8 cellular contexts compared by ENCODE assay signal in genomic region chr6:3258720-3259490, GRCh38. TPM values are rescaled to one million over a fixed set of nuclear protein-coding genes. Genes with fewer than 3 reads are reported as not detected.
DNase-seq lines count a peak whose midpoint lies in the region; ATAC-seq, FAIRE-seq and TF ChIP-seq lines count a peak whose summit lies in the region.

A gene with protein sequence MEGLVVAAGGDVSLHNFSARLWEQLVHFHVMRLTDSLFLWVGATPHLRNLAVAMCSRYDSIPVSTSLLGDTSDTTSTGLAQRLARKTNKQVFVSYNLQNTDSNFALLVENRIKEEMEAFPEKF (plus strand): TSS chr6:3258947. CDS start chr6:3259023, 76 bp downstream.

- intact Hi-C loops in right cardiac atrium (cut with DNase I), result loop anchor here in 1 of 4 donors (10.0 kb wide), 1 partner anchor 134 kb away; no protein-coding TSS in a partner anchor

- H3K4me1 Mint-ChIP-seq in T-helper 2 cell treated with Interferon-gamma antibody and Interleukin-4, amounts not matched to agents 5 μg/mL and 100 μg/mL, for 36 hours (ENCODE audit: low read depth), result peaks cover 29% of the 10 kb centered on the region

- peak; percentile 93 for FAIRE-seq in urothelium cell line (lab: Jason Lieb, UNC)

- H3K27ac Mint-ChIP-seq in T-helper 2 cell treated with Interferon-gamma antibody and Interleukin-4, amounts not matched to agents 5 μg/mL and 100 μg/mL, for 36 hours, result peak within 1 kb of the TSS; percentile 93

- DNase-seq in NCI-H1930 (lab: John Stamatoyannopoulos, UW), result peak; percentile 72 to 85
- peak; percentile 92 for DNase-seq in T-helper 2 cell treated with Interferon-gamma antibody and Interleukin-4, amounts not matched to agents 5 μg/mL and 100 μg/mL, for 36 hours (ENCODE audit: low spot score)
- peak; percentile 25 to 95 (median 89) for DNase-seq in anterior cingulate cortex (lab: John Stamatoyannopoulos, UW)
- DNase-seq in right cardiac atrium, result peak; percentile 96 to 99 (median 98)
- DNase-seq in putamen (ENCODE audit: low spot score), result peak; percentile 89
- DNase-seq in urothelium cell line (ENCODE audit: low spot score), result peak; percentile 95

- ATAC-seq in GM18505 (IDR thresholded peaks at IDR 0.05; ENCODE audit: unreplicated experiment), result peak; percentile 75
- ATAC-seq in HG02943 (IDR thresholded peaks at IDR 0.05; ENCODE audit: low read depth, unreplicated experiment), result peak; percentile 72
- ATAC-seq in right cardiac atrium, result peak; percentile 97

- H3K9me3 Mint-ChIP-seq in T-helper 2 cell treated with Interferon-gamma antibody and Interleukin-4, amounts not matched to agents 5 μg/mL and 100 μg/mL, for 36 hours, result peaks cover 5% of the 10 kb centered on the region

- H3K27ac ChIP-seq in right cardiac atrium (ENCODE audit: low read length), result peak within 1 kb of the TSS; percentile 6

- peak within 1 kb of the TSS; percentile 90 for H3K4me3 ChIP-seq in right cardiac atrium (ENCODE audit: low read length)

- H3K4me1 ChIP-seq in right cardiac atrium (ENCODE audit: control insufficient read depth, insufficient read depth, low read length), result no peaks in the 10 kb centered on the region

- H3K27me3 Mint-ChIP-seq in T-helper 2 cell treated with Interferon-gamma antibody and Interleukin-4, amounts not matched to agents 5 μg/mL and 100 μg/mL, for 36 hours (ENCODE audit: low read depth), result peaks cover 21% of the 10 kb centered on the region

- no peaks in the 10 kb centered on the region for H3K27me3 ChIP-seq in right cardiac atrium (ENCODE audit: control insufficient read depth, insufficient read depth)

- peaks cover 11% of the 10 kb centered on the region for H3K36me3 Mint-ChIP-seq in T-helper 2 cell treated with Interferon-gamma antibody and Interleukin-4, amounts not matched to agents 5 μg/mL and 100 μg/mL, for 36 hours (ENCODE audit: low read depth)

- H3K4me3 Mint-ChIP-seq in T-helper 2 cell treated with Interferon-gamma antibody and Interleukin-4, amounts not matched to agents 5 μg/mL and 100 μg/mL, for 36 hours, result peak within 1 kb of the TSS; percentile 98

- under 1% methylated on average over 80 of the region's 80 CpGs for WGBS in right cardiac atrium

- no peaks in the 10 kb centered on the region for H3K9me3 ChIP-seq in right cardiac atrium (ENCODE audit: control insufficient read depth, low read length)

- TF ChIP-seq POLR2A in GM18505 (IDR thresholded peaks at IDR 0.05; ENCODE audit: borderline replicate concordance, extremely low read depth, insufficient read depth, insufficient read length), result peak; percentile 62

RNA-seq across cellular contexts. Expression of the gene that starts here (rescaled TPM):
- total RNA-seq in right cardiac atrium, result 10 to 100 TPM in 2 of 4 donors, 1 to 10 TPM in 2; 7.9 to 10.7 (median 9.9) TPM
- 16.7 TPM for polyA plus RNA-seq in right cardiac atrium

Comparison
In these comparisons a context has a peak if more than half of its experiments do, and no peak if none do; other contexts are left out.
1. Peak in every context shown above with its lines: DNase-seq, ATAC-seq, H3K4me3 ChIP-seq and H3K27ac ChIP-seq.